Comparison of ENCODE assay signal across 8 cellular contexts in genomic region chr12:64083285-64084210, GRCh38.
A peak's percentile ranks its signal among the peaks of the same experiment; 100 is the strongest.
DNase-seq lines count a peak whose midpoint lies in the region.

No MANE protein-coding gene starts in this region.

- H3K27me3 ChIP-seq in effector memory CD4-positive, alpha-beta T cell (replicated peaks; ENCODE audit: control insufficient read depth, insufficient read depth, low read length, poor library complexity, severe bottlenecking): no peaks in the 10 kb centered on the region

- H3K36me3 ChIP-seq in effector memory CD4-positive, alpha-beta T cell (ENCODE audit: control insufficient read depth, insufficient read depth, low read length): no peaks in the 10 kb centered on the region

- no peaks in the 10 kb centered on the region for H3K4me1 ChIP-seq in effector memory CD4-positive, alpha-beta T cell (ENCODE audit: control insufficient read depth, insufficient read depth, low read length, poor library complexity, severe bottlenecking)

- H3K4me3 ChIP-seq in effector memory CD4-positive, alpha-beta T cell (ENCODE audit: insufficient read depth, low read depth, low read length, poor library complexity, severe bottlenecking): no peak overlapping the region

- H3K9me3 ChIP-seq in effector memory CD4-positive, alpha-beta T cell (ENCODE audit: control insufficient read depth, low read length): no peaks in the 10 kb centered on the region

- no peak overlapping the region for H3K27ac ChIP-seq in effector memory CD4-positive, alpha-beta T cell (ENCODE audit: insufficient read depth, low read length, poor library complexity, severe bottlenecking)

- DNase-seq in COLO829 (ENCODE audit: low spot score) (peak; percentile 34), NCI-H774 (lab: John Stamatoyannopoulos, UW) (peak; percentile 50), fibroblast of peridontal ligament (ENCODE audit: extremely low read depth) (peak; percentile 98), pons (ENCODE audit: low spot score) (peak; percentile 92), cerebellar nuclear complex (lab: John Stamatoyannopoulos, UW) (no peak)
- DNase-seq in effector memory CD4-positive, alpha-beta T cell: no peak
- DNase-seq in stimulated activated CD4-positive, alpha-beta T cell treated with anti-CD3 and anti-CD28 coated beads, Interleukin-2, amount 100 ng/mL, for 48 hours: no peak
- no peak for DNase-seq in stimulated activated naive CD4-positive, alpha-beta T cell treated with Interleukin-2 at 50 U/mL for 16 hours (lab: John Stamatoyannopoulos, UW)

Comparison
In these comparisons a context has a peak if more than half of its experiments do, and no peak if none do; other contexts are left out.
1. DNase-seq: peak in COLO829 (single experiment), NCI-H774 (single experiment), fibroblast of peridontal ligament (single experiment) and pons (single experiment); none in effector memory CD4-positive, alpha-beta T cell (0 of 3), stimulated activated CD4-positive, alpha-beta T cell treated with anti-CD3 and anti-CD28 coated beads, Interleukin-2, amount 100 ng/mL, for 48 hours (0 of 2), stimulated activated naive CD4-positive, alpha-beta T cell treated with Interleukin-2 at 50 U/mL for 16 hours (single experiment) and cerebellar nuclear complex (0 of 2).